ENCODE assay signal across 31 cellular contexts in the genomic region with DNA sequence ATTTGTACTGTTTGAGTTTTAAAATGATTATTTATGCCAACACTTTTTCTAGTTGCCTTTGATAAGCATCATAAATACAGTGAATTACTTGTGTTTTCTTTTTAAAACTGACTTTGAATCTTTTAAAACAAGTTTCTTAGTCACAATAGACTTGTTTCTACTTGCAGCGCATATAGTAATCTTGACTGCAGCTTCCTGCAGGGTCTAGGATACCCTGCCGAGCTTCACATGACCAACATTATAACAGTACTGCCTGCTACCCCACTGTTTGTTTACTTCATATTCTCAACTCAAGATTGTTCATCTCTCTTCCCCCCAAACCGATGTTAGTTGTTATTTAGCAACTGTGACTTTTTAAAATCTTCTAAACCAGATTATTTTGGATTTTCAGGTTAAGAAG.
"Had no signal": no experiment of that assay in that cellular context is flagged by ENCODE, and none has a peak within 500 bp of the region (broad histone marks: within the 10 kb centered on the region; RNA-seq: fewer than 3 reads in every experiment).

No MANE protein-coding gene starts in this region.

- H3K27me3 Mint-ChIP-seq: activated CD4-positive, alpha-beta memory T cell treated with anti-CD3 and anti-CD28 coated beads for 36 hours; activated CD4-positive, alpha-beta T cell treated with anti-CD3 and anti-CD28 coated beads, Interleukin-2, amount 10 ng/mL, durations not matched to agents 24 days and 14 days; activated naive CD4-positive, alpha-beta T cell treated with anti-CD3 and anti-CD28 coated beads, Interleukin-2, amount 50 U/mL, for 24 hours; activated naive CD8-positive, alpha-beta T cell treated with anti-CD3 and anti-CD28 coated beads, Interleukin-2, amount 50 U/mL, for 24 hours; activated T-cell treated with anti-CD3 and anti-CD28 coated beads, Interleukin-2, amount 50 U/mL, for 24 hours; stimulated activated naive CD8-positive, alpha-beta T cell treated with anti-CD3 and anti-CD28 coated beads, Interleukin-15, Interleukin-2, amounts not matched to agents 100 ng/mL and 50 ng/mL, for 24 hours; type B pancreatic cell had no signal

- H3K27me3 ChIP-seq: gastrocnemius medialis, left lung, neutrophil, right lobe of liver, uterus had no signal

- H3K4me3 ChIP-seq: gastrocnemius medialis, left lung, lower lobe of right lung, right lobe of liver, uterus had no signal

- H3K9me3 Mint-ChIP-seq: activated CD4-positive, alpha-beta T cell treated with anti-CD3 and anti-CD28 coated beads, Interleukin-2, amount 10 ng/mL, durations not matched to agents 24 days and 14 days; activated naive CD8-positive, alpha-beta T cell treated with anti-CD3 and anti-CD28 coated beads, Interleukin-2, amount 50 U/mL, for 24 hours; T-helper 1 cell treated with Interleukin-12 subunit alpha and Interleukin-12 subunit beta and Interleukin-4 antibody, amounts not matched to agents 30 μg/mL and 1 μg/mL, for 36 hours; type B pancreatic cell had no signal

- H3K27ac Mint-ChIP-seq: activated CD4-positive, alpha-beta memory T cell treated with anti-CD3 and anti-CD28 coated beads for 36 hours; activated CD4-positive, alpha-beta T cell treated with anti-CD3 and anti-CD28 coated beads, Interleukin-2, amount 10 ng/mL, durations not matched to agents 24 days and 14 days; activated naive CD4-positive, alpha-beta T cell treated with anti-CD3 and anti-CD28 coated beads, Interleukin-2, amount 50 U/mL, for 24 hours; activated naive CD8-positive, alpha-beta T cell treated with anti-CD3 and anti-CD28 coated beads, Interleukin-2, amount 50 U/mL, for 24 hours; activated T-cell treated with anti-CD3 and anti-CD28 coated beads, Interleukin-2, amount 50 U/mL, for 24 hours; natural killer cell; stimulated activated effector memory CD8-positive, alpha-beta T cell treated with anti-CD3 and anti-CD28 coated beads, Interleukin-12 subunit alpha, Interleukin-12 subunit beta, amount 100 ng/mL, for 72 hours; stimulated activated naive CD8-positive, alpha-beta T cell treated with anti-CD3 and anti-CD28 coated beads, Interleukin-15, Interleukin-2, amounts not matched to agents 100 ng/mL and 50 ng/mL, for 24 hours; T-helper 1 cell treated with Interleukin-12 subunit alpha and Interleukin-12 subunit beta and Interleukin-4 antibody, amounts not matched to agents 30 μg/mL and 1 μg/mL, for 36 hours; type B pancreatic cell had no signal

- H3K27ac ChIP-seq: gastrocnemius medialis, left lung, lower lobe of right lung, neutrophil, right lobe of liver, uterus, VCaP had no signal

- FAIRE-seq: endometrium, TTC549 had no signal

- ATAC-seq: activated CD4-positive, CD25-positive, alpha-beta regulatory T cell treated with anti-CD3 and anti-CD28 coated beads, Interleukin-2, amount 50 U/mL, for 24 hours; activated naive CD8-positive, alpha-beta T cell treated with anti-CD3 and anti-CD28 coated beads, Interleukin-2, amount 50 U/mL, for 24 hours; gastrocnemius medialis; left lung; lower lobe of right lung; natural killer cell; right lobe of liver; stimulated activated effector memory CD8-positive, alpha-beta T cell treated with anti-CD3 and anti-CD28 coated beads, Interleukin-12 subunit alpha, Interleukin-12 subunit beta, amount 100 ng/mL, for 72 hours had no signal

- H3K4me3 Mint-ChIP-seq: activated CD4-positive, alpha-beta memory T cell treated with anti-CD3 and anti-CD28 coated beads for 36 hours; activated CD4-positive, alpha-beta T cell treated with anti-CD3 and anti-CD28 coated beads, Interleukin-2, amount 10 ng/mL, durations not matched to agents 24 days and 14 days; activated naive CD4-positive, alpha-beta T cell treated with anti-CD3 and anti-CD28 coated beads, Interleukin-2, amount 50 U/mL, for 24 hours; activated naive CD8-positive, alpha-beta T cell treated with anti-CD3 and anti-CD28 coated beads, Interleukin-2, amount 50 U/mL, for 24 hours; activated T-cell treated with anti-CD3 and anti-CD28 coated beads, Interleukin-2, amount 50 U/mL, for 24 hours; natural killer cell; stimulated activated effector memory CD8-positive, alpha-beta T cell treated with anti-CD3 and anti-CD28 coated beads, Interleukin-12 subunit alpha, Interleukin-12 subunit beta, amount 100 ng/mL, for 72 hours; stimulated activated naive CD8-positive, alpha-beta T cell treated with anti-CD3 and anti-CD28 coated beads, Interleukin-15, Interleukin-2, amounts not matched to agents 100 ng/mL and 50 ng/mL, for 24 hours; T-helper 1 cell treated with Interleukin-12 subunit alpha and Interleukin-12 subunit beta and Interleukin-4 antibody, amounts not matched to agents 30 μg/mL and 1 μg/mL, for 36 hours; type B pancreatic cell had no signal

- DNase-seq: activated CD4-positive, alpha-beta memory T cell treated with anti-CD3 and anti-CD28 coated beads for 36 hours; activated CD4-positive, alpha-beta T cell treated with anti-CD3 and anti-CD28 coated beads, Interleukin-2, amount 10 ng/mL, durations not matched to agents 24 days and 14 days; activated CD8-positive, alpha-beta memory T cell treated with anti-CD3 and anti-CD28 coated beads, Interleukin-2, amount 50 U/mL, for 48 hours; activated naive CD8-positive, alpha-beta T cell treated with anti-CD3 and anti-CD28 coated beads, Interleukin-2, amount 50 U/mL, for 24 hours; activated T-cell treated with anti-CD3 and anti-CD28 coated beads, Interleukin-2, amount 50 U/mL, for 24 hours; amygdala; central memory CD4-positive, alpha-beta T cell; dermis blood vessel endothelial cell; effector CD4-positive, alpha-beta T cell; erythroblast; gastrocnemius medialis; glutamatergic neuron; left lung; lower lobe of right lung; mesenchymal stem cell; natural killer cell; right lobe of liver; stimulated activated CD4-positive, alpha-beta T cell treated with anti-CD3 and anti-CD28 coated beads, Interleukin-4, amount 100 ng/mL, for 24 hours; substantia nigra; T-helper 9 cell; uterus had no signal

- H3K4me1 ChIP-seq: gastrocnemius medialis, left lung, lower lobe of right lung, right lobe of liver, uterus had no signal

- H3K9me3 ChIP-seq: gastrocnemius medialis, left lung, lower lobe of right lung, neutrophil, right lobe of liver, uterus had no signal

- H3K4me1 Mint-ChIP-seq: activated CD4-positive, alpha-beta T cell treated with anti-CD3 and anti-CD28 coated beads, Interleukin-2, amount 10 ng/mL, durations not matched to agents 24 days and 14 days; activated naive CD4-positive, alpha-beta T cell treated with anti-CD3 and anti-CD28 coated beads, Interleukin-2, amount 50 U/mL, for 24 hours; activated naive CD8-positive, alpha-beta T cell treated with anti-CD3 and anti-CD28 coated beads, Interleukin-2, amount 50 U/mL, for 24 hours; natural killer cell; stimulated activated effector memory CD8-positive, alpha-beta T cell treated with anti-CD3 and anti-CD28 coated beads, Interleukin-12 subunit alpha, Interleukin-12 subunit beta, amount 100 ng/mL, for 72 hours had no signal

- H3K36me3 ChIP-seq: gastrocnemius medialis, left lung, lower lobe of right lung, neutrophil, right lobe of liver, uterus had no signal
